ENCODE assay signal across 8 cellular contexts in the genomic region with DNA sequence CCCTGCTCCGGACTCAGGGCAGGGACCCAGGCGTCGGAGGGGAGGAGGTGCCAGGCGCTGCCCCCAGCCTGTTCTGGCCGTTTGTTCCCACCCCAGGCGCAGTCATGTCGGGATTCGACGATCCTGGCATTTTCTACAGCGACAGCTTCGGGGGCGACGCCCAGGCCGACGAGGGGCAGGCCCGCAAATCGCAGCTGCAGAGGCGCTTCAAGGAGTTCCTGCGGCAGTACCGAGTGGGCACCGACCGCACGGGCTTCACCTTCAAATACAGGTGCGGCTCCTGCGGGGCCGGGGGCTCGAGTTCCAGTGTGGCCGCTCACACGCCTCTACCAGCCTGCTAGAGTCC. TPM values are rescaled to one million over a fixed set of nuclear protein-coding genes. Genes with fewer than 3 reads are reported as not detected.
A peak's percentile ranks its signal among the peaks of the same experiment; 100 is the strongest.
DNase-seq lines count a peak whose midpoint lies in the region; ATAC-seq and TF ChIP-seq lines count a peak whose summit lies in the region.

No MANE protein-coding gene starts in this region.

- TF ChIP-seq CTCF in GM12865 (IDR thresholded peaks at IDR 0.05; ENCODE audit: insufficient read depth, low read depth, low read length, missing control alignments) (no peak), foreskin keratinocyte (conservative IDR thresholded peaks at IDR 0.05) (no peak)

- H3K4me3 ChIP-seq in GM12865 (ENCODE audit: low read depth, low read length), result peak overlapping the region; percentile 83

- peaks cover 48% of the 10 kb centered on the region for H3K4me1 Mint-ChIP-seq in activated CD4-positive, alpha-beta T cell treated with anti-CD3 and anti-CD28 coated beads, Interleukin-2, amount 10 ng/mL, durations not matched to agents 7 days and 5 days

- peaks cover 6% of the 10 kb centered on the region for H3K4me1 ChIP-seq in foreskin keratinocyte

- DNase-seq in GM12865 (ENCODE audit: low read depth), result peak; percentile 33
- peak; percentile 39 for DNase-seq in activated CD4-positive, alpha-beta T cell treated with anti-CD3 and anti-CD28 coated beads, Interleukin-2, amount 10 ng/mL, durations not matched to agents 7 days and 5 days
- no peak for DNase-seq in foreskin keratinocyte
- no peak for DNase-seq in sciatic nerve (ENCODE audit: low spot score)
- no peak for DNase-seq in DMS114 treated with DMSO at 0.1 percent for 48 hours (lab: John Stamatoyannopoulos, UW; ENCODE audit: unreplicated experiment)

- peaks cover 34% of the 10 kb centered on the region for H3K36me3 Mint-ChIP-seq in activated CD4-positive, alpha-beta T cell treated with anti-CD3 and anti-CD28 coated beads, Interleukin-2, amount 10 ng/mL, durations not matched to agents 7 days and 5 days (ENCODE audit: low read depth)

- H3K9me3 Mint-ChIP-seq in activated CD4-positive, alpha-beta T cell treated with anti-CD3 and anti-CD28 coated beads, Interleukin-2, amount 10 ng/mL, durations not matched to agents 7 days and 5 days, result peaks cover 2% of the 10 kb centered on the region

- POLR2A ChIA-PET in activated CD4-positive, alpha-beta T cell treated with anti-CD3 and anti-CD28 coated beads, Interleukin-2, amount 10 ng/mL, durations not matched to agents 7 days and 5 days (lab: Charles Lee), result no interaction called here

- intact Hi-C loops in sciatic nerve (cut with DNase I), result no loop called here

- H3K27me3 ChIP-seq in foreskin keratinocyte, result no peaks in the 10 kb centered on the region

- ATAC-seq in HG02943 (IDR thresholded peaks at IDR 0.05; ENCODE audit: low read depth, unreplicated experiment), result peak; percentile 27
- ATAC-seq in foreskin keratinocyte, result peak; percentile 26
- ATAC-seq in sciatic nerve, result peak; percentile 4
- no peak for ATAC-seq in HG03196 (IDR thresholded peaks at IDR 0.05; ENCODE audit: unreplicated experiment)
- no peak for ATAC-seq in GM21529 (IDR thresholded peaks at IDR 0.05; ENCODE audit: unreplicated experiment)

- peak overlapping the region; percentile 99 for H3K27ac Mint-ChIP-seq in activated CD4-positive, alpha-beta T cell treated with anti-CD3 and anti-CD28 coated beads, Interleukin-2, amount 10 ng/mL, durations not matched to agents 7 days and 5 days

- no peaks in the 10 kb centered on the region for H3K27me3 Mint-ChIP-seq in activated CD4-positive, alpha-beta T cell treated with anti-CD3 and anti-CD28 coated beads, Interleukin-2, amount 10 ng/mL, durations not matched to agents 7 days and 5 days

- CTCF ChIA-PET in activated CD4-positive, alpha-beta T cell treated with anti-CD3 and anti-CD28 coated beads, Interleukin-2, amount 10 ng/mL, durations not matched to agents 7 days and 5 days (lab: Charles Lee), result no interaction called here

- peak overlapping the region; percentile 79 for H3K27ac ChIP-seq in foreskin keratinocyte

- peak overlapping the region; percentile 97 for H3K4me3 Mint-ChIP-seq in activated CD4-positive, alpha-beta T cell treated with anti-CD3 and anti-CD28 coated beads, Interleukin-2, amount 10 ng/mL, durations not matched to agents 7 days and 5 days

RNA-seq across cellular contexts. Expression of gene MCM5, which starts 0.4 kb away (rescaled TPM):
- 100 to 1,000 TPM; 208 to 233 TPM for total RNA-seq in activated CD4-positive, alpha-beta T cell treated with anti-CD3 and anti-CD28 coated beads, Interleukin-2, amount 10 ng/mL, durations not matched to agents 7 days and 5 days
- total RNA-seq in foreskin keratinocyte (91.0 and 94.1 TPM in 2 replicates), sciatic nerve (23.0 TPM)
- 106 and 111 TPM in 2 replicates for polyA plus RNA-seq in foreskin keratinocyte

RNA-seq across cellular contexts. Expression of gene HMOX1, which starts 19.4 kb away (rescaled TPM):
- total RNA-seq in activated CD4-positive, alpha-beta T cell treated with anti-CD3 and anti-CD28 coated beads, Interleukin-2, amount 10 ng/mL, durations not matched to agents 7 days and 5 days, result under 1 TPM; 0.31 to 0.32 TPM
- total RNA-seq in foreskin keratinocyte (1.2 and 3.1 TPM in 2 replicates), sciatic nerve (78.5 TPM)
- polyA plus RNA-seq in foreskin keratinocyte, result 1.7 and 3.8 TPM in 2 replicates

Comparison
In these comparisons a context has a peak if more than half of its experiments do, and no peak if none do; other contexts are left out.
1. DNase-seq: peak in GM12865 (single experiment) and activated CD4-positive, alpha-beta T cell treated with anti-CD3 and anti-CD28 coated beads, Interleukin-2, amount 10 ng/mL, durations not matched to agents 7 days and 5 days (single experiment); none in foreskin keratinocyte (0 of 2), sciatic nerve (single experiment) and DMS114 treated with DMSO at 0.1 percent for 48 hours (single experiment).
2. ATAC-seq: peak in HG02943 (single experiment), foreskin keratinocyte (single experiment) and sciatic nerve (single experiment); none in HG03196 (single experiment) and GM21529 (single experiment).
3. RNA of gene HMOX1, which starts 19.4 kb away (total RNA-seq): 78.5 TPM in sciatic nerve (single experiment); 1.2 to 3.1 TPM in foreskin keratinocyte and 0.31 to 0.32 TPM in activated CD4-positive, alpha-beta T cell treated with anti-CD3 and anti-CD28 coated beads, Interleukin-2, amount 10 ng/mL, durations not matched to agents 7 days and 5 days; every median in the first group is over 10 times any median in the second.